Comparison of ENCODE assay signal across 19 cellular contexts in genomic region chr10:110704906-110705476, GRCh38.
"Had no signal": no experiment of that assay in that cellular context is flagged by ENCODE, and none has a peak within 500 bp of the region (broad histone marks: within the 10 kb centered on the region; RNA-seq: fewer than 3 reads in every experiment).

No MANE protein-coding gene starts in this region.

- H3K27ac Mint-ChIP-seq: activated CD4-positive, alpha-beta T cell treated with anti-CD3 and anti-CD28 coated beads for 36 hours; activated naive CD4-positive, alpha-beta T cell treated with anti-CD3 and anti-CD28 coated beads, Interleukin-2, amount 50 U/mL, for 24 hours; natural killer cell treated with Interleukin-12 subunit alpha and Interleukin-12 subunit beta and Interleukin-15 and Interleukin-18, amount 100 ng/mL, for 72 hours; stimulated activated naive CD8-positive, alpha-beta T cell treated with anti-CD3 and anti-CD28 coated beads, Interleukin-15, amount 100 ng/mL, for 72 hours; WTC11 had no signal

- H3K36me3 ChIP-seq: adrenal gland, lower lobe of right lung, suprapubic skin, transverse colon had no signal

- H3K79me2 ChIP-seq: hepatocyte had no signal

- H3K4me1 Mint-ChIP-seq: activated naive CD4-positive, alpha-beta T cell treated with anti-CD3 and anti-CD28 coated beads, Interleukin-2, amount 50 U/mL, for 24 hours; stimulated activated naive CD8-positive, alpha-beta T cell treated with anti-CD3 and anti-CD28 coated beads, Interleukin-15, amount 100 ng/mL, for 72 hours had no signal

- ATAC-seq: activated CD4-positive, alpha-beta T cell treated with anti-CD3 and anti-CD28 coated beads for 36 hours; left colon; lower lobe of right lung; natural killer cell treated with Interleukin-12 subunit alpha and Interleukin-12 subunit beta and Interleukin-15 and Interleukin-18, amount 100 ng/mL, for 72 hours; stimulated activated naive CD8-positive, alpha-beta T cell treated with anti-CD3 and anti-CD28 coated beads, Interleukin-15, amount 100 ng/mL, for 72 hours; WTC11 had no signal

- H2AFZ ChIP-seq: hepatocyte had no signal

- H3K27ac ChIP-seq: adrenal gland, hepatocyte, lower lobe of right lung, suprapubic skin, transverse colon had no signal

- H3K27me3 Mint-ChIP-seq: activated CD4-positive, alpha-beta T cell treated with anti-CD3 and anti-CD28 coated beads for 36 hours; activated naive CD4-positive, alpha-beta T cell treated with anti-CD3 and anti-CD28 coated beads, Interleukin-2, amount 50 U/mL, for 24 hours had no signal

- DNase-seq: activated CD4-positive, alpha-beta T cell treated with anti-CD3 and anti-CD28 coated beads for 36 hours; activated CD4-positive, alpha-beta T cell treated with anti-CD3 and anti-CD28 coated beads, Interleukin-2, amount 50 U/mL, for 48 hours; activated gamma-delta T cell; adrenal gland; foreskin fibroblast; islet precursor cell; left colon; lower lobe of right lung; small intestine; stimulated activated CD4-positive, alpha-beta T cell treated with anti-CD3 and anti-CD28 coated beads, Interleukin-15, amount 100 ng/mL, for 24 hours; stimulated activated CD4-positive, alpha-beta T cell treated with anti-CD3 and anti-CD28 coated beads, Interleukin-2, amount 100 ng/mL, for 48 hours; stimulated activated naive CD8-positive, alpha-beta T cell treated with anti-CD3 and anti-CD28 coated beads, Interleukin-15, amount 100 ng/mL, for 72 hours; transverse colon had no signal

- H3K9me3 ChIP-seq: adrenal gland, lower lobe of right lung, suprapubic skin, transverse colon had no signal

- H3K9me3 Mint-ChIP-seq: activated naive CD4-positive, alpha-beta T cell treated with anti-CD3 and anti-CD28 coated beads, Interleukin-2, amount 50 U/mL, for 24 hours; natural killer cell treated with Interleukin-12 subunit alpha and Interleukin-12 subunit beta and Interleukin-15 and Interleukin-18, amount 100 ng/mL, for 72 hours; stimulated activated naive CD8-positive, alpha-beta T cell treated with anti-CD3 and anti-CD28 coated beads, Interleukin-15, amount 100 ng/mL, for 72 hours; WTC11 had no signal

- H3K4me3 Mint-ChIP-seq: activated CD4-positive, alpha-beta T cell treated with anti-CD3 and anti-CD28 coated beads for 36 hours; activated naive CD4-positive, alpha-beta T cell treated with anti-CD3 and anti-CD28 coated beads, Interleukin-2, amount 50 U/mL, for 24 hours; natural killer cell treated with Interleukin-12 subunit alpha and Interleukin-12 subunit beta and Interleukin-15 and Interleukin-18, amount 100 ng/mL, for 72 hours; stimulated activated naive CD8-positive, alpha-beta T cell treated with anti-CD3 and anti-CD28 coated beads, Interleukin-15, amount 100 ng/mL, for 72 hours; WTC11 had no signal

- H3K27me3 ChIP-seq: adrenal gland, hepatocyte, suprapubic skin, transverse colon had no signal

- H3K4me3 ChIP-seq: adrenal gland, hepatocyte, lower lobe of right lung, suprapubic skin, transverse colon had no signal

- H3K4me1 ChIP-seq: lower lobe of right lung, transverse colon had no signal

- FAIRE-seq: small intestine, TTC549 had no signal

- H3K36me3 Mint-ChIP-seq: natural killer cell treated with Interleukin-12 subunit alpha and Interleukin-12 subunit beta and Interleukin-15 and Interleukin-18, amount 100 ng/mL, for 72 hours; WTC11 had no signal

- H3K4me2 ChIP-seq: hepatocyte had no signal
